In the genomic region with DNA sequence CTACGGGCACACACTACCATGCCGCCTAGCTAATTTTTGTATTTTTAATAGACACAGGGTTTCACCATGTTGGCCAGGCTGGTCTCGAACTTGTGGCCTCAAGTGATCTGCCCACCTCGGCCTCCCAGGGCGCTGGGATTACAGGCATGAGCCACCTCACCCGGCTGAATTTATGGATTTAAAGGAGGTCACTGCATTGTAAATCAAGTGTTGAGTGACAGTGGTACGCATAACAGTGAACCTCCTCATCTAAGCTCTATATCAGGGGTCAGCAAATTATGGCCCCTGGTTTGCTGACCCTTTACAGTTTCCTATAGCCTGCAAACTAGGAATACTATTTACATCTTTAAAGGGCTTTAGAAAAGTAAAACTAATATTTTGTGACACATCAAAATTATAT, we compare ENCODE assay signal across 12 cellular contexts.
"Had no signal": no experiment of that assay in that cellular context is flagged by ENCODE, and none has a peak within 500 bp of the region (broad histone marks: within the 10 kb centered on the region; RNA-seq: fewer than 3 reads in every experiment).

No MANE protein-coding gene starts in this region.

- ATAC-seq: mucosa of descending colon; naive thymus-derived CD8-positive, alpha-beta T cell had no signal

- H3K27me3 ChIP-seq: neutrophil had no signal

- H3K4me3 ChIP-seq: dorsolateral prefrontal cortex, left ventricle myocardium inferior, mucosa of descending colon, skin epidermis had no signal

- H3K9me3 ChIP-seq: left ventricle myocardium inferior, mucosa of descending colon, neutrophil had no signal

- DNase-seq: anterior cingulate cortex; dorsolateral prefrontal cortex; endodermal cell; hippocampal formation; kidney; left ventricle myocardium inferior; mucosa of descending colon; naive thymus-derived CD8-positive, alpha-beta T cell; posterior cingulate gyrus; retina had no signal

- H3K27ac ChIP-seq: dorsolateral prefrontal cortex, left ventricle myocardium inferior, neutrophil had no signal
